In the genomic region with DNA sequence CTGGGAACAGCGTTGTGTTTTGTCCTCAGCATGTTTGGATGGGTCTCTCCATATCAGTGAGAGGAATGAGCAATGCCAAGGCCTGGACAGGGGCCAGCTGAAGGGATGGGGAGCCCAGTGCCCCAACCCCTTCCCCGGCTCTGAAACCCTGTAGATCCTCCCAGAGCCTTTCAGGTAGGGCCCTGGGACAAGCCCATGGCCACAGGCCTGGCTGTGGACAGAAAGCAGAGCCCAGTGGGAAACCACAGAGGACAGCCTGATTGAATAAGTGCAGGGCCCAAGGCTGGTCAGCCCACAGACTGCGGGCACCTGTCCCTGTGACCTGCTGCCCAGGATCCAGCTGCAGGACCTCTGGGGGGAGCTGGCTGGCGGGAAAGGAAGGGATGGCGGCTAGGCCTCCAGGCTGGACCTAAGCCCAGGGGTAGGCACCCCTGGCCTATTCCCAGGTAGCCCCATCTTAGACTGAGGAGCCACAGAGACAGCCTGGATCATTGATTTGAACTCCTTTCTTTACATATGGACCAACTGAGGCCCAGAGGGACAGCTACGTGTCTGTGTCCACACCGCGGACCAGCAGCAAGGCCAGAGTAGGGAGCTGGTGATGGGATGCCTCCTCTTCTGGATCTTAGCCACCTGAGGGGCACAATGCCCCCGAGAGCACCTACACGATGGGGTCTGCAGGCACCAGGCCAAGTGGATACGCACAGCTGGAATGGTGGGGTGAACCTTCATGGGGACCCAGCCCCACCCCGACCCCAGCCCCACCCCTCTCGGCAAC, we compare ENCODE assay signal across 1 cellular context.
TF ChIP-seq lines count a peak whose summit lies in the region.

No MANE protein-coding gene starts in this region.

TF ChIP-seq in WTC11, 78 proteins besides CTCF, POLR2A, EP300 and RAD21 (continued from another document):
- TF ChIP-seq, protein P1, sequence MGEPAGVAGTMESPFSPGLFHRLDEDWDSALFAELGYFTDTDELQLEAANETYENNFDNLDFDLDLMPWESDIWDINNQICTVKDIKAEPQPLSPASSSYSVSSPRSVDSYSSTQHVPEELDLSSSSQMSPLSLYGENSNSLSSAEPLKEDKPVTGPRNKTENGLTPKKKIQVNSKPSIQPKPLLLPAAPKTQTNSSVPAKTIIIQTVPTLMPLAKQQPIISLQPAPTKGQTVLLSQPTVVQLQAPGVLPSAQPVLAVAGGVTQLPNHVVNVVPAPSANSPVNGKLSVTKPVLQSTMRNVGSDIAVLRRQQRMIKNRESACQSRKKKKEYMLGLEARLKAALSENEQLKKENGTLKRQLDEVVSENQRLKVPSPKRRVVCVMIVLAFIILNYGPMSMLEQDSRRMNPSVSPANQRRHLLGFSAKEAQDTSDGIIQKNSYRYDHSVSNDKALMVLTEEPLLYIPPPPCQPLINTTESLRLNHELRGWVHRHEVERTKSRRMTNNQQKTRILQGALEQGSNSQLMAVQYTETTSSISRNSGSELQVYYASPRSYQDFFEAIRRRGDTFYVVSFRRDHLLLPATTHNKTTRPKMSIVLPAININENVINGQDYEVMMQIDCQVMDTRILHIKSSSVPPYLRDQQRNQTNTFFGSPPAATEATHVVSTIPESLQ (CRISPR knock-in tag; IDR thresholded peaks at IDR 0.05): no peak
- TF ChIP-seq ZNF232 (CRISPR knock-in tag; IDR thresholded peaks at IDR 0.05) (no peak), ZNF671 (CRISPR knock-in tag; IDR thresholded peaks at IDR 0.05) (no peak), GRHL2 (CRISPR knock-in tag; IDR thresholded peaks at IDR 0.05; ENCODE audit: insufficient replicate concordance, severe bottlenecking) (no peak)
- TF ChIP-seq, protein P2, sequence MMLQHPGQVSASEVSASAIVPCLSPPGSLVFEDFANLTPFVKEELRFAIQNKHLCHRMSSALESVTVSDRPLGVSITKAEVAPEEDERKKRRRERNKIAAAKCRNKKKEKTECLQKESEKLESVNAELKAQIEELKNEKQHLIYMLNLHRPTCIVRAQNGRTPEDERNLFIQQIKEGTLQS (CRISPR knock-in tag; conservative IDR thresholded peaks at IDR 0.05): no peak
